ENCODE assay signal across 11 cellular contexts in genomic region chr11:127106142-127106541, GRCh38.
A peak's percentile ranks its signal among the peaks of the same experiment; 100 is the strongest.
DNase-seq lines count a peak whose midpoint lies in the region; ATAC-seq and TF ChIP-seq lines count a peak whose summit lies in the region.
"Had no signal": no experiment of that assay in that cellular context is flagged by ENCODE, and none has a peak within 500 bp of the region (broad histone marks: within the 10 kb centered on the region; RNA-seq: fewer than 3 reads in every experiment).

No MANE protein-coding gene starts in this region.

- no peak for ATAC-seq in GM18873 (IDR thresholded peaks at IDR 0.05; ENCODE audit: low FRiP score, unreplicated experiment)

- no peak overlapping the region for H3K27ac Mint-ChIP-seq in activated CD4-positive, alpha-beta T cell treated with anti-CD3 and anti-CD28 coated beads, Interleukin-2, amount 10 ng/mL, durations not matched to agents 24 days and 14 days
- H3K27ac Mint-ChIP-seq: naive B cell had no signal

- no peaks in the 10 kb centered on the region for H3K27me3 ChIP-seq in brain microvascular endothelial cell (replicated peaks)
- H3K27me3 ChIP-seq: vagina had no signal

- no peak overlapping the region for H3K27ac ChIP-seq in brain microvascular endothelial cell
- H3K27ac ChIP-seq: RWPE1, vagina had no signal

- CTCF ChIA-PET in AG04449 (lab: Yijun Ruan, JAX), result no interaction called here

- DNase-seq in AG04449 (ENCODE audit: low read depth, low spot score) (peak; percentile 3), HuH-7 (ENCODE audit: low spot score) (peak; percentile 15), NCI-H526 treated with DMSO at 0.1 percent for 48 hours (lab: John Stamatoyannopoulos, UW) (peak; percentile 100), islet precursor cell (peak; percentile 69), NCI-H226 (no peak), brain microvascular endothelial cell (no peak)
- no peak for DNase-seq in activated CD4-positive, alpha-beta T cell treated with anti-CD3 and anti-CD28 coated beads, Interleukin-2, amount 10 ng/mL, durations not matched to agents 24 days and 14 days
- DNase-seq: naive B cell had no signal

- POLR2A ChIA-PET in AG04449 (lab: Yijun Ruan, JAX), result no interaction called here

- in situ Hi-C loops in brain microvascular endothelial cell (cut with HindIII; ENCODE audit: low pct_ligation_motif_present, low sequenced_read_pairs), result no loop called here

- no peaks in the 10 kb centered on the region for H3K36me3 ChIP-seq in brain microvascular endothelial cell (replicated peaks)
- H3K36me3 ChIP-seq: vagina had no signal

- no peaks in the 10 kb centered on the region for H3K4me1 Mint-ChIP-seq in activated CD4-positive, alpha-beta T cell treated with anti-CD3 and anti-CD28 coated beads, Interleukin-2, amount 10 ng/mL, durations not matched to agents 24 days and 14 days
- H3K4me1 Mint-ChIP-seq: naive B cell had no signal

- H3K4me3 ChIP-seq in AG04449 (ENCODE audit: low read depth, low read length) (no peak overlapping the region), brain microvascular endothelial cell (ENCODE audit: low read depth, low read length) (no peak overlapping the region)
- H3K4me3 ChIP-seq: vagina had no signal

- intact Hi-C loops in activated CD4-positive, alpha-beta T cell treated with anti-CD3 and anti-CD28 coated beads, Interleukin-2, amount 10 ng/mL, durations not matched to agents 24 days and 14 days (cut with micrococcal nuclease), result no loop called here

- H3K27me3 Mint-ChIP-seq in activated CD4-positive, alpha-beta T cell treated with anti-CD3 and anti-CD28 coated beads, Interleukin-2, amount 10 ng/mL, durations not matched to agents 24 days and 14 days, result no peaks in the 10 kb centered on the region

- TF ChIP-seq CTCF in AG04449 (IDR thresholded peaks at IDR 0.05; ENCODE audit: insufficient read depth, low read length, missing control alignments) (no peak), brain microvascular endothelial cell (IDR thresholded peaks at IDR 0.05; ENCODE audit: low read depth, low read length, missing control alignments) (no peak)

- H3K36me3 Mint-ChIP-seq in activated CD4-positive, alpha-beta T cell treated with anti-CD3 and anti-CD28 coated beads, Interleukin-2, amount 10 ng/mL, durations not matched to agents 24 days and 14 days (ENCODE audit: low read depth), result no peaks in the 10 kb centered on the region
- H3K36me3 Mint-ChIP-seq: naive B cell had no signal

- H3K9me3 Mint-ChIP-seq in activated CD4-positive, alpha-beta T cell treated with anti-CD3 and anti-CD28 coated beads, Interleukin-2, amount 10 ng/mL, durations not matched to agents 24 days and 14 days, result no peaks in the 10 kb centered on the region

- H3K4me3 Mint-ChIP-seq in activated CD4-positive, alpha-beta T cell treated with anti-CD3 and anti-CD28 coated beads, Interleukin-2, amount 10 ng/mL, durations not matched to agents 24 days and 14 days, result no peak overlapping the region
- H3K4me3 Mint-ChIP-seq: naive B cell had no signal

Comparison
In these comparisons a context has a peak if more than half of its experiments do, and no peak if none do; other contexts are left out.
1. DNase-seq: peak in AG04449 (single experiment), HuH-7 (single experiment), NCI-H526 treated with DMSO at 0.1 percent for 48 hours (single experiment) and islet precursor cell (single experiment); none in NCI-H226 (single experiment), activated CD4-positive, alpha-beta T cell treated with anti-CD3 and anti-CD28 coated beads, Interleukin-2, amount 10 ng/mL, durations not matched to agents 24 days and 14 days (single experiment) and brain microvascular endothelial cell (single experiment).